Comparison of ENCODE assay signal across 16 cellular contexts in the genomic region with DNA sequence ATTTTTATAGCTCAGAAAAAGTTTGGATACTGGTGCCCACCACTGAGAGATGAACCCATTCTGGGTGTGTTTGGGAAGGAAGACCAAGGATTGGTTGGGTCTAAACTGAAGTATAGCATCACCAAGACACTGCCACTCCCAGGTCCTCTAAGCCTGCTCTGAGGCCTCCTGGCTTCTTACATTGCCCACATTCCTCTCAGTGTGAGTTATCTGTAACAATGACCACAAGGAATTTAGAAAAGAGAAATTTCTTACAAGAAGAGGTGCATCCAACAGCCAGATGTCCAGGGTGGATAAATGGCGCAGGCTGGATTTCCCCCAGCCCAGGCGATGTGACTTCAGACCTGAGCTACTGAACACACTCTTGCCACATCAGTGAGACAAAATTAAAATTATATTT. TPM values are rescaled to one million over a fixed set of nuclear protein-coding genes. Genes with fewer than 3 reads are reported as not detected.
DNase-seq lines count a peak whose midpoint lies in the region; ATAC-seq and TF ChIP-seq lines count a peak whose summit lies in the region.
"Had no signal": no experiment of that assay in that cellular context is flagged by ENCODE, and none has a peak within 500 bp of the region (broad histone marks: within the 10 kb centered on the region; RNA-seq: fewer than 3 reads in every experiment).

No MANE protein-coding gene starts in this region.

- H2AK5ac ChIP-seq in trophoblast cell (ENCODE audit: low read length) = no peak overlapping the region

- DNase-seq in GM04504 (ENCODE audit: low read depth) (peak; percentile 81), RWPE2 (ENCODE audit: low spot score) (no peak), fibroblast of gingiva (ENCODE audit: low read depth) (peak; percentile 78), trophoblast cell (peak; percentile 38 to 72), germinal center (ENCODE audit: low spot score) (no peak), caudate nucleus (lab: John Stamatoyannopoulos, UW) (no peak), lower leg skin (ENCODE audit: low spot score in 2 of 2) (no peak)
- DNase-seq: activated naive CD4-positive, alpha-beta T cell; Caco-2; esophagus squamous epithelium; naive thymus-derived CD4-positive, alpha-beta T cell; NCI-H510A treated with DMSO at 0.1 percent for 48 hours; Right ventricle myocardium superior had no signal

- peaks cover 16% of the 10 kb centered on the region for H3K27me3 ChIP-seq in RWPE2 (ENCODE audit: insufficient read depth, poor library complexity, severe bottlenecking)
- H3K27me3 ChIP-seq in trophoblast cell (ENCODE audit: insufficient read depth, low read length) = no peaks in the 10 kb centered on the region

- no peak overlapping the region for H2BK120ac ChIP-seq in trophoblast cell (ENCODE audit: insufficient read depth, low read length, poor library complexity)

- H3K9ac ChIP-seq in trophoblast cell (ENCODE audit: low read length) = no peak overlapping the region

- H3K36me3 ChIP-seq in RWPE2 (ENCODE audit: low read depth) = no peaks in the 10 kb centered on the region
- no peaks in the 10 kb centered on the region for H3K36me3 ChIP-seq in trophoblast cell (ENCODE audit: control insufficient read depth in 1 of 2, insufficient read depth in 2 of 2, low read length in 2 of 2)
- H3K36me3 ChIP-seq: esophagus squamous epithelium had no signal

- H3K4me1 ChIP-seq in RWPE2 (ENCODE audit: insufficient read depth, poor library complexity, severe bottlenecking) (no peaks in the 10 kb centered on the region), trophoblast cell (ENCODE audit: control insufficient read depth in 1 of 2, insufficient read depth in 2 of 2, low read length in 2 of 2) (peaks cover 9 to 11% of the 10 kb centered on the region in 2 experiments)
- H3K4me1 ChIP-seq: Caco-2 had no signal

- no peak overlapping the region for H4K12ac ChIP-seq in trophoblast cell (ENCODE audit: low read depth, low read length)

- H4K91ac ChIP-seq in trophoblast cell (ENCODE audit: low read depth, low read length) = no peak overlapping the region

- no peak overlapping the region for H3K4me2 ChIP-seq in trophoblast cell (ENCODE audit: low read length)

- TF ChIP-seq CTCF in RWPE2 (IDR thresholded peaks at IDR 0.05; ENCODE audit: poor library complexity, severe bottlenecking) (no peak), lower leg skin (IDR thresholded peaks at IDR 0.05) (no peak)

- no peak overlapping the region for H2BK12ac ChIP-seq in trophoblast cell (ENCODE audit: low read length)

- H3K18ac ChIP-seq in trophoblast cell (ENCODE audit: low read length) = no peak overlapping the region

- ATAC-seq in RWPE2 (ENCODE audit: low read depth) (peak; percentile 62), GM18519 (IDR thresholded peaks at IDR 0.05; ENCODE audit: low FRiP score, unreplicated experiment) (no peak)
- ATAC-seq: naive thymus-derived CD4-positive, alpha-beta T cell had no signal

- no peak for TF ChIP-seq POLR2A in lower leg skin (IDR thresholded peaks at IDR 0.05)

- H3K27ac ChIP-seq in RWPE2 (ENCODE audit: poor library complexity, severe bottlenecking) (no peak overlapping the region), trophoblast cell (ENCODE audit: low read depth, low read length) (no peak overlapping the region), caudate nucleus (ENCODE audit: low read depth, low read length) (no peak overlapping the region)
- H3K27ac ChIP-seq: esophagus squamous epithelium had no signal

- no peak overlapping the region for H3K14ac ChIP-seq in trophoblast cell (ENCODE audit: low read length)

- H2AFZ ChIP-seq in trophoblast cell (ENCODE audit: insufficient read depth, low read length, poor library complexity) = no peak overlapping the region

- H3K23ac ChIP-seq in trophoblast cell (ENCODE audit: low read length) = no peak overlapping the region

- H3K9me3 ChIP-seq in RWPE2 (ENCODE audit: severe bottlenecking) (no peaks in the 10 kb centered on the region), trophoblast cell (ENCODE audit: insufficient read depth, low read depth, low read length) (peaks cover 10% of the 10 kb centered on the region)
- H3K9me3 ChIP-seq: Caco-2, esophagus squamous epithelium had no signal

- H3K4me3 ChIP-seq in RWPE2 (ENCODE audit: severe bottlenecking) (no peak overlapping the region), trophoblast cell (ENCODE audit: low read depth, low read length) (no peak overlapping the region), lower leg skin (ENCODE audit: low read depth, poor library complexity, severe bottlenecking) (no peak overlapping the region)
- H3K4me3 ChIP-seq: esophagus squamous epithelium had no signal

- no CpG with 5 or more reads among the region's 2 CpGs for WGBS in trophoblast cell (ENCODE audit: extremely low coverage, insufficient coverage, insufficient read length)
- 84 to 94% methylated on average over 2 of the region's 2 CpGs for WGBS in lower leg skin, 2 donors

- no peaks in the 10 kb centered on the region for H3K79me2 ChIP-seq in trophoblast cell (ENCODE audit: control insufficient read depth, insufficient read depth, low read length, poor library complexity)

- peaks cover 26% of the 10 kb centered on the region for H3K79me1 ChIP-seq in trophoblast cell (ENCODE audit: low read length)

- H3K4ac ChIP-seq in trophoblast cell (ENCODE audit: low read depth, low read length) = no peak overlapping the region

- no peak overlapping the region for H2BK5ac ChIP-seq in trophoblast cell (ENCODE audit: low read depth, low read length, poor library complexity)

- no peak overlapping the region for H4K8ac ChIP-seq in trophoblast cell (ENCODE audit: low read depth, low read length)

- intact Hi-C loops in lower leg skin (cut with DNase I; ENCODE audit: low total_unique reads) = loop anchor here (5.0 kb wide), 1 partner anchor 123 kb away; no protein-coding TSS in a partner anchor

RNA-seq across cellular contexts. Expression of gene GPR45, which starts 1.6 kb away (rescaled TPM):
- polyA plus RNA-seq in trophoblast cell (2013) = 0.05 and 0.11 TPM in 2 replicates
- total RNA-seq in lower leg skin = not detected
- total RNA-seq: activated CD8-positive, alpha-beta memory T cell treated with anti-CD3 and anti-CD28 coated beads for 36 hours; Caco-2; esophagus squamous epithelium; naive thymus-derived CD4-positive, alpha-beta T cell; Right ventricle myocardium superior; skeletal muscle tissue had no signal

Comparison
In these comparisons a context has a peak if more than half of its experiments do, and no peak if none do; other contexts are left out.
1. DNase-seq: peak in GM04504 (single experiment), fibroblast of gingiva (single experiment) and trophoblast cell (2 of 2); none in RWPE2 (single experiment), germinal center (single experiment), caudate nucleus (0 of 61) and lower leg skin (0 of 2).